Comparison of ENCODE assay signal across 18 cellular contexts in genomic region chr3:10169000-10169496, GRCh38. TPM values are rescaled to one million over a fixed set of nuclear protein-coding genes. Genes with fewer than 3 reads are reported as not detected.
DNase-seq lines count a peak whose midpoint lies in the region; TF ChIP-seq lines count a peak whose summit lies in the region.
"Had no signal": no experiment of that assay in that cellular context is flagged by ENCODE, and none has a peak within 500 bp of the region (broad histone marks: within the 10 kb centered on the region; RNA-seq: fewer than 3 reads in every experiment).

No MANE protein-coding gene starts in this region.

- TF ChIP-seq CTCF in brain microvascular endothelial cell (IDR thresholded peaks at IDR 0.05; ENCODE audit: low read depth, low read length, missing control alignments): peak; percentile 30
- TF ChIP-seq CTCF in neural crest cell (conservative IDR thresholded peaks at IDR 0.05): peak; percentile 40
- no peak for TF ChIP-seq CTCF in esophagus muscularis mucosa (IDR thresholded peaks at IDR 0.05)

- intact Hi-C loops in esophagus muscularis mucosa (cut with DNase I): no loop called here

- in situ Hi-C loops in brain microvascular endothelial cell (cut with HindIII; ENCODE audit: low pct_ligation_motif_present, low sequenced_read_pairs): no loop called here

- no peaks in the 10 kb centered on the region for H3K4me1 Mint-ChIP-seq in neural crest cell

- peaks cover 0 to 8% (median 5%) of the 10 kb centered on the region in 4 donors for H3K9me3 ChIP-seq in esophagus muscularis mucosa

- H3K27ac Mint-ChIP-seq in neural crest cell (ENCODE audit: unreplicated experiment): no peak overlapping the region
- H3K27ac Mint-ChIP-seq: activated CD4-positive, alpha-beta T cell treated with anti-CD3 and anti-CD28 coated beads for 36 hours; activated naive CD8-positive, alpha-beta T cell; stimulated activated effector memory CD8-positive, alpha-beta T cell treated with anti-CD3 and anti-CD28 coated beads, Interleukin-12 subunit alpha, Interleukin-12 subunit beta, amount 100 ng/mL, for 72 hours had no signal

- DNase-seq in EH (ENCODE audit: low read depth) (peak; percentile 27), LoVo (ENCODE audit: low spot score) (peak; percentile 14), brain microvascular endothelial cell (no peak), neural crest cell (ENCODE audit: low read depth, low spot score) (no peak), NCI-H526 treated with DMSO at 0.1 percent for 48 hours (lab: John Stamatoyannopoulos, UW) (no peak), esophagus muscularis mucosa (ENCODE audit: extremely low spot score) (no peak), epidermal melanocyte (ENCODE audit: insufficient read length, low spot score) (no peak), NCI-H510A (lab: John Stamatoyannopoulos, UW) (no peak)
- DNase-seq: activated CD4-positive, alpha-beta T cell treated with anti-CD3 and anti-CD28 coated beads for 36 hours; DMS79; H7; IMR-90; NCI-H510A treated with DMSO at 0.1 percent for 48 hours; T-helper 2 cell had no signal

- H3K4me3 ChIP-seq in brain microvascular endothelial cell (ENCODE audit: low read depth, low read length) (no peak overlapping the region), esophagus muscularis mucosa (no peak overlapping the region)
- H3K4me3 ChIP-seq: gastroesophageal sphincter, tibial nerve had no signal

- H3K27me3 ChIP-seq in brain microvascular endothelial cell (replicated peaks) (no peaks in the 10 kb centered on the region), esophagus muscularis mucosa (no peaks in the 10 kb centered on the region)
- H3K27me3 ChIP-seq: gastroesophageal sphincter, tibial nerve had no signal

- H3K36me3 ChIP-seq in brain microvascular endothelial cell (replicated peaks): no peaks in the 10 kb centered on the region
- H3K36me3 ChIP-seq in esophagus muscularis mucosa: peaks cover 0 to 4% (median 1%) of the 10 kb centered on the region in 4 donors
- H3K36me3 ChIP-seq: gastroesophageal sphincter had no signal

- H3K4me3 Mint-ChIP-seq in neural crest cell: no peak overlapping the region
- H3K4me3 Mint-ChIP-seq: activated CD4-positive, alpha-beta T cell treated with anti-CD3 and anti-CD28 coated beads for 36 hours; activated naive CD8-positive, alpha-beta T cell; stimulated activated effector memory CD8-positive, alpha-beta T cell treated with anti-CD3 and anti-CD28 coated beads, Interleukin-12 subunit alpha, Interleukin-12 subunit beta, amount 100 ng/mL, for 72 hours had no signal

- TF ChIP-seq POLR2A in esophagus muscularis mucosa (IDR thresholded peaks at IDR 0.05; ENCODE audit: low read depth): no peak

- 88% methylated on average over 8 of the region's 8 CpGs for WGBS in esophagus muscularis mucosa

- H3K9me3 Mint-ChIP-seq in neural crest cell: peaks cover 4% of the 10 kb centered on the region

- no peak for TF ChIP-seq EP300 in esophagus muscularis mucosa (IDR thresholded peaks at IDR 0.05)

- H3K36me3 Mint-ChIP-seq in neural crest cell (ENCODE audit: low read depth): no peaks in the 10 kb centered on the region

- H3K27ac ChIP-seq in brain microvascular endothelial cell (no peak overlapping the region), esophagus muscularis mucosa (replicated peaks in 1 of 4) (no peak overlapping the region)
- H3K27ac ChIP-seq: gastroesophageal sphincter, tibial nerve had no signal

- H3K4me1 ChIP-seq in esophagus muscularis mucosa: peaks cover 12 to 31% (median 25%) of the 10 kb centered on the region in 4 donors

- H3K27me3 Mint-ChIP-seq in neural crest cell (ENCODE audit: low read depth): peaks cover 5% of the 10 kb centered on the region
- H3K27me3 Mint-ChIP-seq: activated CD4-positive, alpha-beta T cell treated with anti-CD3 and anti-CD28 coated beads for 36 hours; activated naive CD8-positive, alpha-beta T cell had no signal

RNA-seq across cellular contexts. Expression of gene IRAK2, which starts 4.3 kb away (rescaled TPM):
- total RNA-seq in neural crest cell (0.39 and 0.44 TPM in 2 replicates), esophagus muscularis mucosa (1 to 10 TPM; 2.5 to 3.2 (median 2.8) TPM)

RNA-seq across cellular contexts. Expression of gene VHL, which starts 27.5 kb away (rescaled TPM):
- 80.1 and 80.8 TPM in 2 replicates for total RNA-seq in neural crest cell
- 10 to 100 TPM; 17.6 to 29.5 (median 22.2) TPM for total RNA-seq in esophagus muscularis mucosa

RNA-seq across cellular contexts. Expression of gene BRK1, which starts 53.6 kb away (rescaled TPM):
- 125 and 138 TPM in 2 replicates for total RNA-seq in neural crest cell
- total RNA-seq in esophagus muscularis mucosa: 100 to 1,000 TPM; 107 to 148 (median 142) TPM

Comparison
In these comparisons a context has a peak if more than half of its experiments do, and no peak if none do; other contexts are left out.
1. DNase-seq: peak in EH (single experiment) and LoVo (single experiment); none in brain microvascular endothelial cell (single experiment), neural crest cell (single experiment), NCI-H526 treated with DMSO at 0.1 percent for 48 hours (single experiment), esophagus muscularis mucosa (single experiment), epidermal melanocyte (single experiment) and NCI-H510A (single experiment).
2. CTCF ChIP-seq: peak in brain microvascular endothelial cell (single experiment) and neural crest cell (single experiment); none in esophagus muscularis mucosa (0 of 3).